Comparison of ENCODE assay signal across 30 cellular contexts in the genomic region with DNA sequence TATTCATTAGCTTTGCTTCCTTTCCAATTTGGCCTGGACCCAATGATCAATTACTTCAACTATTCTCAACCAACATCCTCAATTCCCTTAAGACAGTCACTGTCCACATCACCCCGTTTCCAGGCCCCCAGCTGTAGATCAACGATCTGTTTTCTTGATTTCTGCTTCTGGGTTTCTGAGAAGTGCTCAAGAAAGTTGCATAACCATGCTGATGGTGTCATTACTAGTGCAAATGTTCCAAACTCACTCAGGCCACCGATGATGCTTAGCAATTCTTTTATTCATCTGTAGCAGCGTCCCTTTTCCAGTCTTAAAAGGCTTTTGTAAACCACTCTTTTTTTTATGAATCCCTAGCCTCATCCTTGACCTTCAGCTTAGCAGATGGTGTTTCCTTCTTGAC.
DNase-seq lines count a peak whose midpoint lies in the region; ATAC-seq and TF ChIP-seq lines count a peak whose summit lies in the region.
"Had no signal": no experiment of that assay in that cellular context is flagged by ENCODE, and none has a peak within 500 bp of the region (broad histone marks: within the 10 kb centered on the region; RNA-seq: fewer than 3 reads in every experiment).

No MANE protein-coding gene starts in this region.

- DNase-seq in Right ventricle myocardium superior (no peak), cardiac septum (ENCODE audit: low spot score) (no peak), fibroblast of the aortic adventitia (ENCODE audit: low read depth) (peak; percentile 62), gastrocnemius medialis (peak in 1 of 2 donors; percentile 17), WERI-Rb-1 (no peak), putamen (ENCODE audit: low spot score) (no peak), LoVo (ENCODE audit: low spot score) (no peak)
- DNase-seq: activated B cell treated with CpG ODN at 0.5 μM for 24 hours; activated CD4-positive, alpha-beta T cell treated with anti-CD3 and anti-CD28 coated beads, Interleukin-2, amount 50 U/mL, for 4 hours; activated naive CD4-positive, alpha-beta T cell treated with Interleukin-2 at 50 U/mL for 16 hours; adrenal gland; BE2C; brain microvascular endothelial cell; CD8-positive, alpha-beta memory T cell; effector CD4-positive, alpha-beta T cell; foreskin melanocyte; hypothalamus; immature natural killer cell; Kasumi-1; NCI-H1092 treated with DMSO at 0.1 percent for 48 hours; NCI-H1930; NCI-H526; NK-92 treated with Interleukin-12 subunit alpha and Interleukin-12 subunit beta, amount 100 ng/mL, for 24 hours; stimulated activated CD4-positive, alpha-beta T cell treated with anti-CD3 and anti-CD28 coated beads, Interleukin-12 subunit alpha, Interleukin-12 subunit beta, amount 100 ng/mL, for 4 hours; stimulated activated CD4-positive, alpha-beta T cell treated with anti-CD3 and anti-CD28 coated beads, Interleukin-4, amount 100 ng/mL, for 1 hour; SW 1271; T-helper 9 cell had no signal

- no peak for TF ChIP-seq CTCF in fibroblast of the aortic adventitia (IDR thresholded peaks at IDR 0.05; ENCODE audit: insufficient read depth, low read length)
- no peak for TF ChIP-seq CTCF in gastrocnemius medialis (IDR thresholded peaks at IDR 0.05 in 4 of 5, conservative IDR thresholded peaks at IDR 0.05 in 1 of 5)
- TF ChIP-seq CTCF in WERI-Rb-1 (IDR thresholded peaks at IDR 0.05; ENCODE audit: low read depth, low read length), result no peak

- H3K9me3 ChIP-seq in gastrocnemius medialis (no peaks in the 10 kb centered on the region), WERI-Rb-1 (ENCODE audit: severe bottlenecking) (no peaks in the 10 kb centered on the region)
- H3K9me3 ChIP-seq: adrenal gland, BE2C had no signal

- H3K27me3 ChIP-seq in gastrocnemius medialis (no peaks in the 10 kb centered on the region), WERI-Rb-1 (ENCODE audit: insufficient read depth, low read depth, severe bottlenecking) (no peaks in the 10 kb centered on the region)
- H3K27me3 ChIP-seq: BE2C, brain microvascular endothelial cell had no signal

- H3K36me3 ChIP-seq in gastrocnemius medialis (no peaks in the 10 kb centered on the region), WERI-Rb-1 (no peaks in the 10 kb centered on the region)
- H3K36me3 ChIP-seq: adrenal gland, BE2C, brain microvascular endothelial cell had no signal

- in situ Hi-C loops in gastrocnemius medialis (cut with MboI; ENCODE audit: low sequenced_read_pairs in 4 of 4), result no loop called here

- peak overlapping the region in 2 of 4 donors; percentile 34 to 64 for H3K27ac ChIP-seq in gastrocnemius medialis
- H3K27ac ChIP-seq in WERI-Rb-1, result no peak overlapping the region
- H3K27ac ChIP-seq: adrenal gland, brain microvascular endothelial cell, epithelial cell of prostate had no signal

- H3K4me3 ChIP-seq in fibroblast of the aortic adventitia (ENCODE audit: low read depth, low read length) (no peak overlapping the region), gastrocnemius medialis (no peak overlapping the region), WERI-Rb-1 (ENCODE audit: low read depth, low read length) (no peak overlapping the region)
- H3K4me3 ChIP-seq: adrenal gland had no signal

- intact Hi-C loops in Right ventricle myocardium superior (cut with DNase I), result no loop called here
- intact Hi-C loops in cardiac septum (cut with DNase I), result no loop called here
- intact Hi-C loops in gastrocnemius medialis (cut with DNase I; ENCODE audit: low total_unique reads), result no loop called here

- no peaks in the 10 kb centered on the region for H3K4me1 ChIP-seq in gastrocnemius medialis
- H3K4me1 ChIP-seq: BE2C had no signal

- no peak for TF ChIP-seq POLR2A in gastrocnemius medialis (IDR thresholded peaks at IDR 0.05)

- ATAC-seq in Right ventricle myocardium superior (ENCODE audit: poor library complexity) (peak; percentile 88), gastrocnemius medialis (peak; percentile 44 to 50), GM19023 (IDR thresholded peaks at IDR 0.05; ENCODE audit: unreplicated experiment) (no peak)
- ATAC-seq: Panc1 had no signal
